ENCODE assay signal across 2 cellular contexts in the genomic region with DNA sequence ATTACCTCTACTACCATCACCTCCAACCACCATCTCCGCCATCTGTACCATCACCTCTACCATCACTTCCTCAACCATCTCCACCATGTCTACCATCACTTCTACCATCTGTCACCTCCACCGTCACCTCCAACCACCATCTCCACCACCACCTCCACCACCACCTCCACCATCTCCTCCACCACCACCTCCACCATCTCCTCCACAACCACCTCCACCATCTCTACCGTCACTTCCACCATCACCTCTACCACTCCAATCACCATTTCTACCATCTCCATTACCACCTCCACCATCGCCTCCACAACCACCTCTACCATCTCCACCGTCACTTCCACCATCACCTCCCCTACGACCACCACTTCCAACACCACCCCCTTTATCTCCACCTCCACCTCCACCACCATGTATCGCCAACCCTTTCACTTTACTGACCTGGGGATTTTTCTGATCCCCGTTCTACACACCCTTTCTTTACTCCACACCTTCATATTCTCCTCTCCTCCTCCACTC.
TF ChIP-seq lines count a peak whose summit lies in the region.

No MANE protein-coding gene starts in this region.

TF ChIP-seq in HEK293, 187 proteins besides CTCF, POLR2A, EP300 and RAD21:
- no peak for TF ChIP-seq ZNF621 (tag by site-specific recombination; IDR thresholded peaks at IDR 0.05)
- TF ChIP-seq ZFHX2 (tag by site-specific recombination; conservative IDR thresholded peaks at IDR 0.05), result peak; percentile 60; the same call in 1 of the 2 replicates
- TF ChIP-seq ZFP41 (tag by site-specific recombination; IDR thresholded peaks at IDR 0.05; ENCODE audit: borderline replicate concordance), result no peak
- TF ChIP-seq, protein P1, sequence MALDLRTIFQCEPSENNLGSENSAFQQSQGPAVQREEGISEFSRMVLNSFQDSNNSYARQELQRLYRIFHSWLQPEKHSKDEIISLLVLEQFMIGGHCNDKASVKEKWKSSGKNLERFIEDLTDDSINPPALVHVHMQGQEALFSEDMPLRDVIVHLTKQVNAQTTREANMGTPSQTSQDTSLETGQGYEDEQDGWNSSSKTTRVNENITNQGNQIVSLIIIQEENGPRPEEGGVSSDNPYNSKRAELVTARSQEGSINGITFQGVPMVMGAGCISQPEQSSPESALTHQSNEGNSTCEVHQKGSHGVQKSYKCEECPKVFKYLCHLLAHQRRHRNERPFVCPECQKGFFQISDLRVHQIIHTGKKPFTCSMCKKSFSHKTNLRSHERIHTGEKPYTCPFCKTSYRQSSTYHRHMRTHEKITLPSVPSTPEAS (tag by site-specific recombination; IDR thresholded peaks at IDR 0.05), result no peak
- TF ChIP-seq EGR2 (tag by site-specific recombination; IDR thresholded peaks at IDR 0.05; ENCODE audit: low read depth), result peak; percentile 76; the same call in 1 of the 2 replicates
- TF ChIP-seq, protein P2, sequence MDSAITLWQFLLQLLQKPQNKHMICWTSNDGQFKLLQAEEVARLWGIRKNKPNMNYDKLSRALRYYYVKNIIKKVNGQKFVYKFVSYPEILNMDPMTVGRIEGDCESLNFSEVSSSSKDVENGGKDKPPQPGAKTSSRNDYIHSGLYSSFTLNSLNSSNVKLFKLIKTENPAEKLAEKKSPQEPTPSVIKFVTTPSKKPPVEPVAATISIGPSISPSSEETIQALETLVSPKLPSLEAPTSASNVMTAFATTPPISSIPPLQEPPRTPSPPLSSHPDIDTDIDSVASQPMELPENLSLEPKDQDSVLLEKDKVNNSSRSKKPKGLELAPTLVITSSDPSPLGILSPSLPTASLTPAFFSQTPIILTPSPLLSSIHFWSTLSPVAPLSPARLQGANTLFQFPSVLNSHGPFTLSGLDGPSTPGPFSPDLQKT (IDR thresholded peaks at IDR 0.05; ENCODE audit: borderline replicate concordance, low read depth, low read length), result no peak
- no peak for TF ChIP-seq ZNF37A (tag by site-specific recombination; IDR thresholded peaks at IDR 0.05)
- no peak for TF ChIP-seq ZNF404 (tag by site-specific recombination; IDR thresholded peaks at IDR 0.05)
- no peak for TF ChIP-seq ZNF560 (tag by site-specific recombination; IDR thresholded peaks at IDR 0.05; ENCODE audit: borderline replicate concordance)
- no peak for TF ChIP-seq SP2 (tag by site-specific recombination; IDR thresholded peaks at IDR 0.05)
- TF ChIP-seq KLF8 (tag by site-specific recombination; IDR thresholded peaks at IDR 0.05), result no peak
- no peak for TF ChIP-seq YY1 (tag by site-specific recombination; IDR thresholded peaks at IDR 0.05)
- TF ChIP-seq, protein P3, sequence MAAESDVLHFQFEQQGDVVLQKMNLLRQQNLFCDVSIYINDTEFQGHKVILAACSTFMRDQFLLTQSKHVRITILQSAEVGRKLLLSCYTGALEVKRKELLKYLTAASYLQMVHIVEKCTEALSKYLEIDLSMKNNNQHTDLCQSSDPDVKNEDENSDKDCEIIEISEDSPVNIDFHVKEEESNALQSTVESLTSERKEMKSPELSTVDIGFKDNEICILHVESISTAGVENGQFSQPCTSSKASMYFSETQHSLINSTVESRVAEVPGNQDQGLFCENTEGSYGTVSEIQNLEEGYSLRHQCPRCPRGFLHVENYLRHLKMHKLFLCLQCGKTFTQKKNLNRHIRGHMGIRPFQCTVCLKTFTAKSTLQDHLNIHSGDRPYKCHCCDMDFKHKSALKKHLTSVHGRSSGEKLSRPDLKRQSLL (tag by site-specific recombination; IDR thresholded peaks at IDR 0.05), result peak; percentile 82; the same call in 1 of the 2 replicates
- TF ChIP-seq, protein P4, sequence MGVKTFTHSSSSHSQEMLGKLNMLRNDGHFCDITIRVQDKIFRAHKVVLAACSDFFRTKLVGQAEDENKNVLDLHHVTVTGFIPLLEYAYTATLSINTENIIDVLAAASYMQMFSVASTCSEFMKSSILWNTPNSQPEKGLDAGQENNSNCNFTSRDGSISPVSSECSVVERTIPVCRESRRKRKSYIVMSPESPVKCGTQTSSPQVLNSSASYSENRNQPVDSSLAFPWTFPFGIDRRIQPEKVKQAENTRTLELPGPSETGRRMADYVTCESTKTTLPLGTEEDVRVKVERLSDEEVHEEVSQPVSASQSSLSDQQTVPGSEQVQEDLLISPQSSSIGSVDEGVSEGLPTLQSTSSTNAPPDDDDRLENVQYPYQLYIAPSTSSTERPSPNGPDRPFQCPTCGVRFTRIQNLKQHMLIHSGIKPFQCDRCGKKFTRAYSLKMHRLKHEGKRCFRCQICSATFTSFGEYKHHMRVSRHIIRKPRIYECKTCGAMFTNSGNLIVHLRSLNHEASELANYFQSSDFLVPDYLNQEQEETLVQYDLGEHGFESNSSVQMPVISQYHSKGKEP (tag by site-specific recombination; IDR thresholded peaks at IDR 0.05), result no peak

TF ChIP-seq in H1, 55 proteins besides CTCF, POLR2A, EP300 and RAD21:
- TF ChIP-seq, protein P5, sequence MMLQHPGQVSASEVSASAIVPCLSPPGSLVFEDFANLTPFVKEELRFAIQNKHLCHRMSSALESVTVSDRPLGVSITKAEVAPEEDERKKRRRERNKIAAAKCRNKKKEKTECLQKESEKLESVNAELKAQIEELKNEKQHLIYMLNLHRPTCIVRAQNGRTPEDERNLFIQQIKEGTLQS (IDR thresholded peaks at IDR 0.05; ENCODE audit: insufficient read depth, low read depth, low read length), result no peak
- TF ChIP-seq POU5F1 (IDR thresholded peaks at IDR 0.05; ENCODE audit: low read depth, low read length), result no peak
- no peak for TF ChIP-seq TAF7 (optimal IDR thresholded peaks at IDR 0.05; ENCODE audit: borderline replicate concordance, low read depth, low read length)
- no peak for TF ChIP-seq MAFK (IDR thresholded peaks at IDR 0.05; ENCODE audit: low read depth, low read length)
- TF ChIP-seq SP1 (IDR thresholded peaks at IDR 0.05; ENCODE audit: low read depth, low read length), result no peak
- no peak for TF ChIP-seq GTF2F1 (IDR thresholded peaks at IDR 0.05; ENCODE audit: borderline replicate concordance, low read depth, low read length)
- TF ChIP-seq FOSL1 (IDR thresholded peaks at IDR 0.05; ENCODE audit: insufficient read depth, low read depth, low read length), result no peak
- no peak for TF ChIP-seq SP2 (IDR thresholded peaks at IDR 0.05; ENCODE audit: low read length)
- TF ChIP-seq CHD1 (IDR thresholded peaks at IDR 0.05; ENCODE audit: low read depth, low read length), result no peak
- no peak for TF ChIP-seq EZH2 (IDR thresholded peaks at IDR 0.05; ENCODE audit: low read depth, low read length, severe bottlenecking)
